9 cellular contexts compared by ENCODE assay signal in genomic region chr18:63106727-63107126, GRCh38.
DNase-seq lines count a peak whose midpoint lies in the region; ATAC-seq and TF ChIP-seq lines count a peak whose summit lies in the region.
"Had no signal": no experiment of that assay in that cellular context is flagged by ENCODE, and none has a peak within 500 bp of the region (broad histone marks: within the 10 kb centered on the region; RNA-seq: fewer than 3 reads in every experiment).

No MANE protein-coding gene starts in this region.

- peaks cover 6% of the 10 kb centered on the region for H3K36me3 Mint-ChIP-seq in activated naive CD8-positive, alpha-beta T cell

- peaks cover 6 to 12% of the 10 kb centered on the region in 2 donors for H3K4me1 ChIP-seq in gastrocnemius medialis
- H3K4me1 ChIP-seq in heart left ventricle: peaks cover 0 to 6% (median 2%) of the 10 kb centered on the region in 12 donors

- no peak overlapping the region for H3K27ac Mint-ChIP-seq in activated naive CD8-positive, alpha-beta T cell

- peak; percentile 41 for ATAC-seq in GM18517 (IDR thresholded peaks at IDR 0.05; ENCODE audit: unreplicated experiment)
- peak; percentile 40 for ATAC-seq in GM21447 (IDR thresholded peaks at IDR 0.05; ENCODE audit: unreplicated experiment)
- peak; percentile 34 for ATAC-seq in HG03139 (IDR thresholded peaks at IDR 0.05; ENCODE audit: unreplicated experiment)
- no peak for ATAC-seq in gastrocnemius medialis
- no peak for ATAC-seq in heart left ventricle

- H3K4me1 Mint-ChIP-seq in activated naive CD8-positive, alpha-beta T cell (ENCODE audit: low read depth): peaks cover 16% of the 10 kb centered on the region

- in situ Hi-C loops in gastrocnemius medialis (cut with MboI; ENCODE audit: low sequenced_read_pairs in 4 of 4): no loop called here

- H3K27me3 ChIP-seq in gastrocnemius medialis: no peaks in the 10 kb centered on the region
- no peaks in the 10 kb centered on the region for H3K27me3 ChIP-seq in heart left ventricle

- no peak for DNase-seq in gastrocnemius medialis
- no peak for DNase-seq in SW480 (ENCODE audit: low spot score)
- no peak for DNase-seq in H4 (ENCODE audit: low spot score)
- DNase-seq in heart left ventricle: no peak
- DNase-seq: IMR-90 had no signal

- WGBS in heart left ventricle, 4 donors: 80 to 86% (median 83%) methylated on average over 3 of the region's 3 CpGs

- TF ChIP-seq CTCF in gastrocnemius medialis (IDR thresholded peaks at IDR 0.05 in 4 of 5, conservative IDR thresholded peaks at IDR 0.05 in 1 of 5) (no peak), heart left ventricle (IDR thresholded peaks at IDR 0.05) (no peak)

- no peaks in the 10 kb centered on the region for H3K9me3 ChIP-seq in gastrocnemius medialis
- H3K9me3 ChIP-seq in heart left ventricle: no peaks in the 10 kb centered on the region

- peaks cover 3% of the 10 kb centered on the region for H3K27me3 Mint-ChIP-seq in activated naive CD8-positive, alpha-beta T cell

- no peaks in the 10 kb centered on the region for H3K9me3 Mint-ChIP-seq in activated naive CD8-positive, alpha-beta T cell (ENCODE audit: low read depth)

- intact Hi-C loops in gastrocnemius medialis (cut with DNase I; ENCODE audit: low total_unique reads): no loop called here
- intact Hi-C loops in heart left ventricle (cut with DNase I): no loop called here

- H3K36me3 ChIP-seq in gastrocnemius medialis (no peaks in the 10 kb centered on the region), heart left ventricle (no peaks in the 10 kb centered on the region)

- H3K4me3 Mint-ChIP-seq in activated naive CD8-positive, alpha-beta T cell: peak overlapping the region; percentile 51

- no peak for TF ChIP-seq POLR2A in gastrocnemius medialis (IDR thresholded peaks at IDR 0.05)
- TF ChIP-seq POLR2A in heart left ventricle (IDR thresholded peaks at IDR 0.05): no peak

- H3K4me3 ChIP-seq in gastrocnemius medialis (no peak overlapping the region), heart left ventricle (no peak overlapping the region)

- H3K27ac ChIP-seq in gastrocnemius medialis (peak overlapping the region in 1 of 4 donors; percentile 52), heart left ventricle (no peak overlapping the region)

Comparison
In these comparisons a context has a peak if more than half of its experiments do, and no peak if none do; other contexts are left out.
1. ATAC-seq: peak in GM18517 (single experiment), GM21447 (single experiment) and HG03139 (single experiment); none in gastrocnemius medialis (0 of 2) and heart left ventricle (0 of 4).